8 cellular contexts compared by ENCODE assay signal in the genomic region with DNA sequence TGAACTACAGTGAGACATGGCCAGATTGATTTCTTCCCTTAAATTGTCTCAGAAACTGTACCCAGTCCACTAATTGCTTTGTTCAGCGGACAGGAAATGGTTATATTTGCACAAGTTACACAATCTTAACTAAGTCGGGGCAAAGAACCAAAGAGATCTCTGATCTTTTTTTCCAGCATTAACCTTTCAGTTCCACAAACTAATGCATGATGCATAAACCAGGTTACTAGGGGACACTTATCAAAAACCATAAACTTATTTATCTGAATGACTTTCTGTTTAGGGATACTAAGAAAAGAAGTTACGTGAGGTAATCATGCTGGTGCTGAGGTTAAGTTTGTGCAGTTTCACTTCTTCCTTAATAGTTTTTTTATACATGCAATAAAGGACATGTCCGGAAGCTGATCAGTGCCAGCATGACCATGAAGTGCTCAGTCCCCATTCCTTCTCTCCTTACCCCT. TPM values are rescaled to one million over a fixed set of nuclear protein-coding genes. Genes with fewer than 3 reads are reported as not detected.
DNase-seq lines count a peak whose midpoint lies in the region; ATAC-seq and TF ChIP-seq lines count a peak whose summit lies in the region.

No MANE protein-coding gene starts in this region.

- H3K27ac ChIP-seq in gastroesophageal sphincter = peak overlapping the region in 2 of 4 donors; percentile 20 to 21

- no peaks in the 10 kb centered on the region for H3K9me3 ChIP-seq in gastroesophageal sphincter

- DNase-seq in NCI-H774 (lab: John Stamatoyannopoulos, UW) (peak; percentile 9), DMS 273 treated with DMSO at 0.1 percent for 48 hours (lab: John Stamatoyannopoulos, UW) (no peak), AG08396 (ENCODE audit: low spot score) (no peak)
- no peak for DNase-seq in stimulated activated naive CD8-positive, alpha-beta T cell treated with anti-CD3 and anti-CD28 coated beads, Interleukin-15, amount 100 ng/mL, for 72 hours
- DNase-seq in stimulated activated CD4-positive, alpha-beta T cell treated with anti-CD3 and anti-CD28 coated beads, Interleukin-2, amount 100 ng/mL, for 24 hours = no peak

- H3K4me1 ChIP-seq in gastroesophageal sphincter = peaks cover 13 to 97% (median 45%) of the 10 kb centered on the region in 3 donors

- no peak for TF ChIP-seq POLR2A in gastroesophageal sphincter (IDR thresholded peaks at IDR 0.05)

- no peak for TF ChIP-seq CTCF in gastroesophageal sphincter (IDR thresholded peaks at IDR 0.05)

- H3K36me3 ChIP-seq in gastroesophageal sphincter = no peaks in the 10 kb centered on the region

- H3K27me3 ChIP-seq in gastroesophageal sphincter = no peaks in the 10 kb centered on the region

- ATAC-seq in GM18502 (IDR thresholded peaks at IDR 0.05; ENCODE audit: poor library complexity, unreplicated experiment) (peak; percentile 95), HG02588 (IDR thresholded peaks at IDR 0.05; ENCODE audit: unreplicated experiment) (peak; percentile 84), gastroesophageal sphincter (peak; percentile 56)
- ATAC-seq in stimulated activated naive CD8-positive, alpha-beta T cell treated with anti-CD3 and anti-CD28 coated beads, Interleukin-15, amount 100 ng/mL, for 72 hours = peak; percentile 84

- no peak overlapping the region for H3K4me3 Mint-ChIP-seq in stimulated activated naive CD8-positive, alpha-beta T cell treated with anti-CD3 and anti-CD28 coated beads, Interleukin-15, amount 100 ng/mL, for 72 hours

- no peaks in the 10 kb centered on the region for H3K9me3 Mint-ChIP-seq in stimulated activated naive CD8-positive, alpha-beta T cell treated with anti-CD3 and anti-CD28 coated beads, Interleukin-15, amount 100 ng/mL, for 72 hours

- H3K4me3 ChIP-seq in gastroesophageal sphincter = peak overlapping the region in 1 of 2 donors; percentile 27

- H3K27ac Mint-ChIP-seq in stimulated activated naive CD8-positive, alpha-beta T cell treated with anti-CD3 and anti-CD28 coated beads, Interleukin-15, amount 100 ng/mL, for 72 hours = no peak overlapping the region

- 23 to 29% methylated on average over 4 of the region's 4 CpGs for WGBS in gastroesophageal sphincter (ENCODE audit: low coverage in 1 of 2), 2 donors

- TF ChIP-seq EP300 in gastroesophageal sphincter (IDR thresholded peaks at IDR 0.05) = no peak

- peaks cover 31% of the 10 kb centered on the region for H3K4me1 Mint-ChIP-seq in stimulated activated naive CD8-positive, alpha-beta T cell treated with anti-CD3 and anti-CD28 coated beads, Interleukin-15, amount 100 ng/mL, for 72 hours

- H3K27me3 Mint-ChIP-seq in stimulated activated naive CD8-positive, alpha-beta T cell treated with anti-CD3 and anti-CD28 coated beads, Interleukin-15, amount 100 ng/mL, for 72 hours = no peaks in the 10 kb centered on the region

RNA-seq across cellular contexts. Expression of gene FNDC3B, which starts 22.4 kb away (rescaled TPM):
- 10 to 100 TPM; 53.1 to 97.2 (median 70.8) TPM for total RNA-seq in gastroesophageal sphincter
